ENCODE assay signal across 1 cellular context in genomic region chr13:98303858-98304257, GRCh38.
TF ChIP-seq lines count a peak whose summit lies in the region.

No MANE protein-coding gene starts in this region.

TF ChIP-seq in HepG2, 621 proteins besides CTCF, POLR2A, EP300 and RAD21:
- TF ChIP-seq ZBTB33 (CRISPR knock-in tag; IDR thresholded peaks at IDR 0.05) (peak; percentile 69), FOXA3 (CRISPR knock-in tag; IDR thresholded peaks at IDR 0.05) (peak; percentile 52; the same call in 1 of the 2 replicates), FOXA1 (IDR thresholded peaks at IDR 0.05) (no peak), FOXA1 (CRISPR knock-in tag; IDR thresholded peaks at IDR 0.05) (peak; percentile 60), ZMAT3 (CRISPR knock-in tag; conservative IDR thresholded peaks at IDR 0.05) (no peak), ARID5B (CRISPR knock-in tag; IDR thresholded peaks at IDR 0.05) (0 out of 2 replicates have a peak, but pooled peaks have one; percentile 17), ZFP36L2 (CRISPR knock-in tag; IDR thresholded peaks at IDR 0.05) (no peak), ZBTB14 (CRISPR knock-in tag; IDR thresholded peaks at IDR 0.05) (no peak), YY1 (IDR thresholded peaks at IDR 0.05; ENCODE audit: insufficient read depth, insufficient replicate concordance, low read depth, low read length) (no peak), HMG20A (CRISPR knock-in tag; IDR thresholded peaks at IDR 0.05; ENCODE audit: borderline replicate concordance) (0 out of 2 replicates have a peak, but pooled peaks have one; percentile 23), GATAD2A (CRISPR knock-in tag; IDR thresholded peaks at IDR 0.05) (0 out of 2 replicates have a peak, but pooled peaks have one; percentile 29)
TF ChIP-seq in HepG2: peak in this region for 6.
